In genomic region chr13:45402641-45403040, GRCh38 we compare ENCODE assay signal across 18 cellular contexts.
"Had no signal": no experiment of that assay in that cellular context is flagged by ENCODE, and none has a peak within 500 bp of the region (broad histone marks: within the 10 kb centered on the region; RNA-seq: fewer than 3 reads in every experiment).

No MANE protein-coding gene starts in this region.

- H3K27ac Mint-ChIP-seq: activated CD4-positive, alpha-beta T cell treated with anti-CD3 and anti-CD28 coated beads for 36 hours; activated naive CD4-positive, alpha-beta T cell treated with anti-CD3 and anti-CD28 coated beads for 36 hours; activated T-helper 1 cell treated with anti-CD3 and anti-CD28 coated beads, Interleukin-12 subunit alpha, Interleukin-12 subunit beta, Interleukin-2, Interleukin-4 antibody, amounts not matched to agents 30 ng/mL and 10 ng/mL and 1 ng/mL, durations not matched to agents 14 hours and 24 hours and 36 hours had no signal

- H3K27me3 Mint-ChIP-seq: activated CD4-positive, alpha-beta T cell treated with anti-CD3 and anti-CD28 coated beads for 36 hours; central memory CD8-positive, alpha-beta T cell had no signal

- H3K36me3 ChIP-seq: ovary had no signal

- H3K27ac ChIP-seq: ovary, spleen, VCaP had no signal

- H3K4me3 Mint-ChIP-seq: activated CD4-positive, alpha-beta T cell treated with anti-CD3 and anti-CD28 coated beads for 36 hours; activated naive CD4-positive, alpha-beta T cell treated with anti-CD3 and anti-CD28 coated beads for 36 hours; activated T-helper 1 cell treated with anti-CD3 and anti-CD28 coated beads, Interleukin-12 subunit alpha, Interleukin-12 subunit beta, Interleukin-2, Interleukin-4 antibody, amounts not matched to agents 30 ng/mL and 10 ng/mL and 1 ng/mL, durations not matched to agents 14 hours and 24 hours and 36 hours; central memory CD8-positive, alpha-beta T cell; neural crest cell had no signal

- ATAC-seq: activated CD4-positive, alpha-beta T cell treated with anti-CD3 and anti-CD28 coated beads for 36 hours had no signal

- H3K4me1 Mint-ChIP-seq: neural crest cell had no signal

- FAIRE-seq: frontal cortex had no signal

- H3K9me3 ChIP-seq: ovary, spleen had no signal

- H3K27me3 ChIP-seq: ovary, spleen had no signal

- DNase-seq: activated CD4-positive, alpha-beta T cell treated with anti-CD3 and anti-CD28 coated beads for 36 hours; activated naive CD4-positive, alpha-beta T cell treated with anti-CD3 and anti-CD28 coated beads for 36 hours; cortex of kidney; effector CD8-positive, alpha-beta T cell; mesendoderm; ovary; retina; spleen; stimulated activated CD4-positive, alpha-beta T cell treated with anti-CD3 and anti-CD28 coated beads, Interleukin-2, amount 100 ng/mL, for 24 hours; stimulated activated naive CD4-positive, alpha-beta T cell; substantia nigra; SW 1271; T-helper 9 cell had no signal

- H3K4me3 ChIP-seq: ovary, spleen had no signal
